In genomic region chr18:53753616-53754015, GRCh38 we compare ENCODE assay signal across 19 cellular contexts.
"Had no signal": no experiment of that assay in that cellular context is flagged by ENCODE, and none has a peak within 500 bp of the region (broad histone marks: within the 10 kb centered on the region; RNA-seq: fewer than 3 reads in every experiment).

No MANE protein-coding gene starts in this region.

- H3K36me3 ChIP-seq: sigmoid colon, thoracic aorta had no signal

- H3K27ac Mint-ChIP-seq: activated CD4-positive, alpha-beta T cell treated with anti-CD3 and anti-CD28 coated beads, Interleukin-2, amount 10 ng/mL, durations not matched to agents 24 days and 14 days; activated CD8-positive, alpha-beta T cell treated with anti-CD3 and anti-CD28 coated beads, Interleukin-2, amount 10 ng/mL, durations not matched to agents 7 days and 5 days; activated naive CD8-positive, alpha-beta T cell treated with anti-CD3 and anti-CD28 coated beads, Interleukin-2, amount 10 ng/mL, durations not matched to agents 7 days and 5 days; activated T-cell treated with anti-CD3 and anti-CD28 coated beads, Interleukin-2, amount 50 U/mL, for 24 hours; activated T-helper 2 cell treated with anti-CD3 and anti-CD28 coated beads, Interferon-gamma antibody, Interleukin-2, Interleukin-4, amounts not matched to agents 10 μg/mL and 5 μg/mL and 100 μg/mL, durations not matched to agents 14 hours and 24 hours and 36 hours; naive B cell; stimulated activated memory B cell treated with anti-CD40 and anti-IgM and Interleukin-4, amounts not matched to agents 10 μg/mL and 1 μg/mL and 100 μg/mL, for 72 hours had no signal

- ATAC-seq: activated CD8-positive, alpha-beta T cell treated with anti-CD3 and anti-CD28 coated beads, Interleukin-2, amount 10 ng/mL, durations not matched to agents 7 days and 5 days; body of pancreas; left ventricle myocardium superior; mucosa of descending colon; stimulated activated memory B cell treated with anti-CD40 and anti-IgM and Interleukin-4, amounts not matched to agents 10 μg/mL and 1 μg/mL and 100 μg/mL, for 72 hours had no signal

- H3K4me3 ChIP-seq: body of pancreas, dorsolateral prefrontal cortex, mucosa of descending colon, sigmoid colon, thoracic aorta had no signal

- H3K4me1 ChIP-seq: body of pancreas, parathyroid adenoma, sigmoid colon had no signal

- H3K4me3 Mint-ChIP-seq: activated CD4-positive, alpha-beta T cell treated with anti-CD3 and anti-CD28 coated beads, Interleukin-2, amount 10 ng/mL, durations not matched to agents 24 days and 14 days; activated CD8-positive, alpha-beta T cell treated with anti-CD3 and anti-CD28 coated beads, Interleukin-2, amount 10 ng/mL, durations not matched to agents 7 days and 5 days; activated naive CD8-positive, alpha-beta T cell treated with anti-CD3 and anti-CD28 coated beads, Interleukin-2, amount 10 ng/mL, durations not matched to agents 7 days and 5 days; activated T-cell treated with anti-CD3 and anti-CD28 coated beads, Interleukin-2, amount 50 U/mL, for 24 hours; naive B cell; stimulated activated memory B cell treated with anti-CD40 and anti-IgM and Interleukin-4, amounts not matched to agents 10 μg/mL and 1 μg/mL and 100 μg/mL, for 72 hours had no signal

- H3K27me3 Mint-ChIP-seq: activated CD4-positive, alpha-beta T cell treated with anti-CD3 and anti-CD28 coated beads, Interleukin-2, amount 10 ng/mL, durations not matched to agents 24 days and 14 days; activated naive CD8-positive, alpha-beta T cell treated with anti-CD3 and anti-CD28 coated beads, Interleukin-2, amount 10 ng/mL, durations not matched to agents 7 days and 5 days; activated T-cell treated with anti-CD3 and anti-CD28 coated beads, Interleukin-2, amount 50 U/mL, for 24 hours; naive B cell; stimulated activated memory B cell treated with anti-CD40 and anti-IgM and Interleukin-4, amounts not matched to agents 10 μg/mL and 1 μg/mL and 100 μg/mL, for 72 hours had no signal

- H3K79me2 ChIP-seq: parathyroid adenoma had no signal

- DNase-seq: activated CD4-positive, alpha-beta T cell treated with anti-CD3 and anti-CD28 coated beads, Interleukin-2, amount 10 ng/mL, durations not matched to agents 24 days and 14 days; activated CD8-positive, alpha-beta T cell treated with anti-CD3 and anti-CD28 coated beads, Interleukin-2, amount 10 ng/mL, durations not matched to agents 7 days and 5 days; activated naive CD4-positive, alpha-beta T cell treated with Interleukin-2 at 50 U/mL for 16 hours; activated naive CD8-positive, alpha-beta T cell treated with anti-CD3 and anti-CD28 coated beads, Interleukin-2, amount 10 ng/mL, durations not matched to agents 7 days and 5 days; activated T-cell treated with anti-CD3 and anti-CD28 coated beads, Interleukin-2, amount 50 U/mL, for 24 hours; amygdala; body of pancreas; dorsolateral prefrontal cortex; foreskin fibroblast; left ventricle myocardium superior; mucosa of descending colon; naive B cell; sigmoid colon; stimulated activated CD4-positive, alpha-beta T cell treated with anti-CD3 and anti-CD28 coated beads, Interleukin-4, amount 100 ng/mL, for 4 hours had no signal

- H3K27me3 ChIP-seq: body of pancreas, dorsolateral prefrontal cortex, sigmoid colon had no signal

- H2AFZ ChIP-seq: parathyroid adenoma had no signal

- H3K9me3 ChIP-seq: body of pancreas, mucosa of descending colon, sigmoid colon, thoracic aorta had no signal

- H3K36me3 Mint-ChIP-seq: activated naive CD8-positive, alpha-beta T cell treated with anti-CD3 and anti-CD28 coated beads, Interleukin-2, amount 10 ng/mL, durations not matched to agents 7 days and 5 days; naive B cell; stimulated activated memory B cell treated with anti-CD40 and anti-IgM and Interleukin-4, amounts not matched to agents 10 μg/mL and 1 μg/mL and 100 μg/mL, for 72 hours had no signal

- H3K9ac ChIP-seq: parathyroid adenoma had no signal

- H3K4me1 Mint-ChIP-seq: activated CD4-positive, alpha-beta T cell treated with anti-CD3 and anti-CD28 coated beads, Interleukin-2, amount 10 ng/mL, durations not matched to agents 24 days and 14 days; activated naive CD8-positive, alpha-beta T cell treated with anti-CD3 and anti-CD28 coated beads, Interleukin-2, amount 10 ng/mL, durations not matched to agents 7 days and 5 days; naive B cell; stimulated activated memory B cell treated with anti-CD40 and anti-IgM and Interleukin-4, amounts not matched to agents 10 μg/mL and 1 μg/mL and 100 μg/mL, for 72 hours had no signal

- H3K9me3 Mint-ChIP-seq: activated CD4-positive, alpha-beta T cell treated with anti-CD3 and anti-CD28 coated beads, Interleukin-2, amount 10 ng/mL, durations not matched to agents 24 days and 14 days; activated naive CD8-positive, alpha-beta T cell treated with anti-CD3 and anti-CD28 coated beads, Interleukin-2, amount 10 ng/mL, durations not matched to agents 7 days and 5 days; activated T-cell treated with anti-CD3 and anti-CD28 coated beads, Interleukin-2, amount 50 U/mL, for 24 hours; stimulated activated memory B cell treated with anti-CD40 and anti-IgM and Interleukin-4, amounts not matched to agents 10 μg/mL and 1 μg/mL and 100 μg/mL, for 72 hours had no signal

- H3K27ac ChIP-seq: body of pancreas, dorsolateral prefrontal cortex, epithelial cell of prostate, parathyroid adenoma, sigmoid colon, thoracic aorta had no signal
